ENCODE assay signal across 8 cellular contexts in the genomic region with DNA sequence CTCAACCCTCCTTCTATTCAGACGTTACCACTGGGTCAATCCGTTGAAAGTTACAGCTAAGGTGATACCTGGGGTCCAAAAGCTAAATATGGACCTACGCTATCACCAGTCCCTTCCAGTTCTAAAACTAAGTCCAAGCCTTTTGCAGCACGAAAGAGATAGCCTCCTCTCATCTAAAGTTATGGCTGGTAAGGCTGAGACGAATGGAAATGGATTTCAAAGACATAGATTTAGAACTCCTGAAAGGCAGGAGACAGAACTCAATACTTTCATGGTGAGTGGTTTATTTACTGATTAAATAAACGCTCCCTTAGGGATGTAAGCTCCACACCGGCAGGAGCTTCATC. TPM values are rescaled to one million over a fixed set of nuclear protein-coding genes. Genes with fewer than 3 reads are reported as not detected.
DNase-seq lines count a peak whose midpoint lies in the region; ATAC-seq and TF ChIP-seq lines count a peak whose summit lies in the region.

No MANE protein-coding gene starts in this region.

- H3K4me3 ChIP-seq in adrenal gland (peak overlapping the region; percentile 38 to 97 (median 78)), right lobe of liver (peak overlapping the region; percentile 76 to 98 (median 94)), tibial artery (peak overlapping the region; percentile 73 to 98)

- H3K36me3 Mint-ChIP-seq in activated CD8-positive, alpha-beta memory T cell treated with anti-CD3 and anti-CD28 coated beads, Interleukin-2, amount 10 ng/mL, durations not matched to agents 7 days and 5 days = peaks cover 18% of the 10 kb centered on the region

- TF ChIP-seq POLR2A in adrenal gland (IDR thresholded peaks at IDR 0.05) = no peak
- no peak for TF ChIP-seq POLR2A in right lobe of liver (IDR thresholded peaks at IDR 0.05)

- H3K36me3 ChIP-seq in adrenal gland (replicated peaks in 1 of 2) (no peaks in the 10 kb centered on the region), right lobe of liver (no peaks in the 10 kb centered on the region), tibial artery (no peaks in the 10 kb centered on the region)

- no peaks in the 10 kb centered on the region for H3K27me3 Mint-ChIP-seq in activated CD8-positive, alpha-beta memory T cell treated with anti-CD3 and anti-CD28 coated beads, Interleukin-2, amount 10 ng/mL, durations not matched to agents 7 days and 5 days

- CTCF ChIA-PET in activated CD8-positive, alpha-beta memory T cell treated with anti-CD3 and anti-CD28 coated beads, Interleukin-2, amount 10 ng/mL, durations not matched to agents 7 days and 5 days (lab: Charles Lee) = interaction anchor here (0.7 to 2.4 kb wide), 10 partner anchors 24 to 887 kb away, joined by 3 to 12 read pairs (median 3); partner anchors contain the start of genes AK3, CD274, ERMP1 and UHRF2

- H3K9me3 Mint-ChIP-seq in activated CD8-positive, alpha-beta memory T cell treated with anti-CD3 and anti-CD28 coated beads, Interleukin-2, amount 10 ng/mL, durations not matched to agents 7 days and 5 days (ENCODE audit: low read depth) = no peaks in the 10 kb centered on the region

- peaks cover 55% of the 10 kb centered on the region for H3K4me1 Mint-ChIP-seq in activated CD8-positive, alpha-beta memory T cell treated with anti-CD3 and anti-CD28 coated beads, Interleukin-2, amount 10 ng/mL, durations not matched to agents 7 days and 5 days

- H3K27ac Mint-ChIP-seq in activated CD8-positive, alpha-beta memory T cell treated with anti-CD3 and anti-CD28 coated beads, Interleukin-2, amount 10 ng/mL, durations not matched to agents 7 days and 5 days = peak overlapping the region; percentile 97

- no peak for ATAC-seq in activated CD8-positive, alpha-beta memory T cell treated with anti-CD3 and anti-CD28 coated beads, Interleukin-2, amount 10 ng/mL, durations not matched to agents 7 days and 5 days
- ATAC-seq in right lobe of liver = no peak

- H3K4me1 ChIP-seq in adrenal gland (replicated peaks in 1 of 2) (peaks cover 14 to 45% of the 10 kb centered on the region in 2 donors), right lobe of liver (peaks cover 0 to 26% (median 0%) of the 10 kb centered on the region in 4 donors), tibial artery (peaks cover 0 to 77% (median 29%) of the 10 kb centered on the region in 4 donors)

- 2 to 4% (median 3%) methylated on average over 7 of the region's 7 CpGs for WGBS in adrenal gland, 4 donors
- WGBS in right lobe of liver (ENCODE audit: insufficient coverage, low coverage, low lambda C conversion rate, missing lambda C conversion rate) = 5% methylated on average over 5 of the region's 7 CpGs

- no peak for DNase-seq in activated CD8-positive, alpha-beta memory T cell treated with anti-CD3 and anti-CD28 coated beads, Interleukin-2, amount 10 ng/mL, durations not matched to agents 7 days and 5 days
- no peak for DNase-seq in activated CD8-positive, alpha-beta memory T cell treated with anti-CD3 and anti-CD28 coated beads for 24 hours
- DNase-seq in adrenal gland (no peak), right lobe of liver (no peak), tibial artery (no peak), NCI-H2171 treated with DMSO at 0.1 percent for 48 hours (lab: John Stamatoyannopoulos, UW) (no peak), NCI-H128 (lab: John Stamatoyannopoulos, UW; ENCODE audit: unreplicated experiment) (no peak), mesenteric fat pad (ENCODE audit: low spot score) (no peak)

- intact Hi-C loops in adrenal gland (cut with DNase I) (no loop called here), right lobe of liver (cut with DNase I) (no loop called here), tibial artery (cut with DNase I; ENCODE audit: low total_unique reads) (no loop called here)

- no peaks in the 10 kb centered on the region for H3K9me3 ChIP-seq in adrenal gland (replicated peaks in 1 of 3)
- H3K9me3 ChIP-seq in right lobe of liver = no peaks in the 10 kb centered on the region
- no peaks in the 10 kb centered on the region for H3K9me3 ChIP-seq in tibial artery

- peak overlapping the region; percentile 98 for H3K4me3 Mint-ChIP-seq in activated CD8-positive, alpha-beta memory T cell treated with anti-CD3 and anti-CD28 coated beads, Interleukin-2, amount 10 ng/mL, durations not matched to agents 7 days and 5 days

- H3K27me3 ChIP-seq in adrenal gland = no peaks in the 10 kb centered on the region
- no peaks in the 10 kb centered on the region for H3K27me3 ChIP-seq in right lobe of liver
- no peaks in the 10 kb centered on the region for H3K27me3 ChIP-seq in tibial artery

- no peak for TF ChIP-seq CTCF in adrenal gland (IDR thresholded peaks at IDR 0.05)
- no peak for TF ChIP-seq CTCF in right lobe of liver (IDR thresholded peaks at IDR 0.05)
- no peak for TF ChIP-seq CTCF in tibial artery (IDR thresholded peaks at IDR 0.05)

- H3K27ac ChIP-seq in adrenal gland = peak overlapping the region; percentile 85 to 98 (median 92)
- peak overlapping the region; percentile 52 to 87 (median 87) for H3K27ac ChIP-seq in right lobe of liver
- peak overlapping the region; percentile 97 to 99 for H3K27ac ChIP-seq in tibial artery

RNA-seq across cellular contexts. Expression of gene RIC1, which starts 0.8 kb away (rescaled TPM):
- 10 to 100 TPM; 18.4 to 22.6 TPM for total RNA-seq in activated CD8-positive, alpha-beta memory T cell treated with anti-CD3 and anti-CD28 coated beads, Interleukin-2, amount 10 ng/mL, durations not matched to agents 7 days and 5 days
- 10 to 100 TPM; 15.4 to 33.1 (median 18.6) TPM for total RNA-seq in adrenal gland
- polyA plus RNA-seq in adrenal gland = 10 to 100 TPM in 1 of 3 donors, 1 to 10 TPM in 2; 3.6 to 11.3 (median 3.8) TPM
- total RNA-seq in right lobe of liver = 10 to 100 TPM in 5 of 6 experiments, 1 to 10 TPM in 1; 9.7 to 18.4 (median 10.5) TPM
- total RNA-seq in mesenteric fat pad = 22.5 TPM
